4 cellular contexts compared by ENCODE assay signal in genomic region chr19:54998751-54999239, GRCh38. TPM values are rescaled to one million over a fixed set of nuclear protein-coding genes. Genes with fewer than 3 reads are reported as not detected.
"Had no signal": no experiment of that assay in that cellular context is flagged by ENCODE, and none has a peak within 500 bp of the region (broad histone marks: within the 10 kb centered on the region; RNA-seq: fewer than 3 reads in every experiment).

No MANE protein-coding gene starts in this region.

RNA-seq across cellular contexts. Expression of gene NLRP2, which starts 32.6 kb away (rescaled TPM):
- total RNA-seq: GM23248 had no signal
- polyA plus RNA-seq: GM23248 had no signal

RNA-seq across cellular contexts. Expression of gene GP6, which starts 39.3 kb away (rescaled TPM):
- total RNA-seq: GM23248, H4, H7, HFFc6 had no signal
- polyA plus RNA-seq: GM23248 had no signal

RNA-seq across cellular contexts. Expression of gene NLRP7, which starts 51.5 kb away (rescaled TPM):
- total RNA-seq: GM23248, H4, HFFc6 had no signal
- polyA plus RNA-seq: GM23248 had no signal
